ENCODE assay signal across 16 cellular contexts in the genomic region with DNA sequence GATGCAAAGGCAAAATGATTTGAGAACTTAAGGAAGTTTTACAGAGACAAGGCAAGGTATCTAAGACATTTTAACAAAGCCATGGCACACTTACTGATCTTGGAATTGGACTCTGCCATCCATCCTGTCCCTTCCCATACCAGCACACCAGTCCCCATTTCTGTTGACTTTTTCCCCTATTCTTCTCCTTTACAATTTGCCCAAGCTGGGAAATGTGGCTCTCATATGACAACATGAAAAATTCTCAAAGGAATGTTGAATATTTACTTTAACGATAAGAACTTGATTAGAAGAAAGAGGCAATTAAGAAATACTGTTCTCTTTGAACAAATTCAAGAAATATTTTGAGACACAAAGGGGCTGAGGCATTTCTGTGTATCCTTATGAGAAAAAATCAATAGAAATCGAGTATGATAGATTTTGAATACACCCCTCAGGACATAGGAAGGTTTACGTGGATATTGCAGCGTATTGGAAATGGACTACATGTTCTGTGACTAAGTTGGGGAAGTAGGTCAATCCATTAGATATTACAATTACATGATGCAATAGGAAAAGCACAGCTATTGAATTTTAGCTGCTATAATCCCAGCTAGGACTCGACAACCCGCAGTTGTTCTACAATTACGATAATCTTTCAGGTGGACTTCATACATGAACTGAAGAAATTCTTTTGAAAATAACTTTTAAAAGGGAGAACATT.
DNase-seq lines count a peak whose midpoint lies in the region; ATAC-seq, FAIRE-seq and TF ChIP-seq lines count a peak whose summit lies in the region.
"Had no signal": no experiment of that assay in that cellular context is flagged by ENCODE, and none has a peak within 500 bp of the region (broad histone marks: within the 10 kb centered on the region; RNA-seq: fewer than 3 reads in every experiment).

No MANE protein-coding gene starts in this region.

- TF ChIP-seq CTCF in SK-N-SH (IDR thresholded peaks at IDR 0.05) (no peak), tibial artery (IDR thresholded peaks at IDR 0.05) (no peak), OCI-LY7 (conservative IDR thresholded peaks at IDR 0.05; ENCODE audit: low read length) (no peak), smooth muscle cell (IDR thresholded peaks at IDR 0.05; ENCODE audit: borderline replicate concordance, insufficient read depth, poor library complexity, severe bottlenecking) (no peak)

- CTCF ChIA-PET in SK-N-SH (lab: Yijun Ruan, JAX) (interaction anchor here (1.0 to 7.0 kb wide), 3 partner anchors 12 to 89 kb away, joined by 4 to 61 read pairs (median 4); no protein-coding TSS in a partner anchor), OCI-LY7 (lab: Charles Lee; ENCODE audit: unreplicated experiment) (no interaction called here)

- H3K4me3 ChIP-seq in SK-N-SH (ENCODE audit: low read depth in 2 of 2, low read length in 1 of 2) (peak overlapping the region in 1 of 2 experiments; percentile 17; a peak in 1 of 4 replicates), neuron (ENCODE audit: low read length) (no peak overlapping the region), tibial artery (peak overlapping the region in 1 of 2 donors; percentile 19), OCI-LY7 (ENCODE audit: low read depth, low read length, poor library complexity, severe bottlenecking) (no peak overlapping the region), smooth muscle cell (no peak overlapping the region)

- ATAC-seq in GM21390 (IDR thresholded peaks at IDR 0.05; ENCODE audit: unreplicated experiment): no peak
- ATAC-seq: T-helper 17 cell had no signal

- TF ChIP-seq EP300 in SK-N-SH (IDR thresholded peaks at IDR 0.05; ENCODE audit: borderline replicate concordance in 1 of 2, low read depth in 1 of 2, low read length in 1 of 2): no peak

- no TSS peak for BruUV-seq in OCI-LY7 (replicated peaks; lab: Mats Ljungman, UMichigan)

- no peaks in the 10 kb centered on the region for H4K20me1 ChIP-seq in SK-N-SH (ENCODE audit: insufficient read depth)
- no peaks in the 10 kb centered on the region for H4K20me1 ChIP-seq in OCI-LY7 (ENCODE audit: insufficient read depth, low read length)
- no peaks in the 10 kb centered on the region for H4K20me1 ChIP-seq in smooth muscle cell (ENCODE audit: low read depth)

- no peaks in the 10 kb centered on the region for H3K36me3 ChIP-seq in SK-N-SH (replicated peaks in 1 of 2; ENCODE audit: control insufficient read depth in 1 of 2, insufficient read depth in 2 of 2, low read length in 1 of 2)
- no peaks in the 10 kb centered on the region for H3K36me3 ChIP-seq in neuron (ENCODE audit: insufficient read depth, low read length)
- H3K36me3 ChIP-seq in tibial artery: no peaks in the 10 kb centered on the region
- no peaks in the 10 kb centered on the region for H3K36me3 ChIP-seq in OCI-LY7 (ENCODE audit: insufficient read depth, low read length)
- H3K36me3 ChIP-seq in smooth muscle cell (ENCODE audit: low read depth): no peaks in the 10 kb centered on the region

- no peak for TF ChIP-seq POLR2A in GM12892 (IDR thresholded peaks at IDR 0.05; ENCODE audit: low read depth, low read length)

- H3K27me3 ChIP-seq in SK-N-SH (ENCODE audit: insufficient read depth) (no peaks in the 10 kb centered on the region), neuron (ENCODE audit: insufficient read depth, low read length) (no peaks in the 10 kb centered on the region), tibial artery (no peaks in the 10 kb centered on the region), smooth muscle cell (ENCODE audit: low read depth) (no peaks in the 10 kb centered on the region)

- no peaks in the 10 kb centered on the region for H3K9me3 ChIP-seq in SK-N-SH
- no peaks in the 10 kb centered on the region for H3K9me3 ChIP-seq in neuron (ENCODE audit: low read length)
- no peaks in the 10 kb centered on the region for H3K9me3 ChIP-seq in tibial artery
- H3K9me3 ChIP-seq in OCI-LY7 (ENCODE audit: low read length): no peaks in the 10 kb centered on the region
- no peaks in the 10 kb centered on the region for H3K9me3 ChIP-seq in smooth muscle cell (replicated peaks; ENCODE audit: low read depth)

- H2AFZ ChIP-seq in SK-N-SH (ENCODE audit: low read depth): peak overlapping the region; percentile 66; the same call in 1 of the 2 replicates
- H2AFZ ChIP-seq in neuron (ENCODE audit: low read depth, low read length): peak overlapping the region; percentile 3
- no peak overlapping the region for H2AFZ ChIP-seq in OCI-LY7 (ENCODE audit: low read length)
- H2AFZ ChIP-seq in smooth muscle cell (ENCODE audit: low read depth): no peak overlapping the region

- intact Hi-C loops in tibial artery (cut with DNase I; ENCODE audit: low total_unique reads): no loop called here
- intact Hi-C loops in OCI-LY7 (cut with micrococcal nuclease; ENCODE audit: unreplicated experiment): no loop called here

- H3K27ac ChIP-seq in SK-N-SH (ENCODE audit: low read depth in 2 of 2, low read length in 1 of 2): peak overlapping the region; percentile 65 to 79
- H3K27ac ChIP-seq in tibial artery: peak overlapping the region; percentile 72 to 74
- no peak overlapping the region for H3K27ac ChIP-seq in OCI-LY7 (ENCODE audit: low read depth, low read length, poor library complexity, severe bottlenecking)
- no peak overlapping the region for H3K27ac ChIP-seq in smooth muscle cell (ENCODE audit: low read depth)

- peaks cover 19% of the 10 kb centered on the region for H3F3A ChIP-seq in SK-N-SH (replicated peaks; ENCODE audit: insufficient read depth)
- no peaks in the 10 kb centered on the region for H3F3A ChIP-seq in smooth muscle cell (ENCODE audit: low read depth)

- peak overlapping the region; percentile 4; the same call in 1 of the 2 replicates for H3K9ac ChIP-seq in SK-N-SH
- H3K9ac ChIP-seq in smooth muscle cell (ENCODE audit: low read depth): no peak overlapping the region

- H3K9me2 ChIP-seq in SK-N-SH (no peaks in the 10 kb centered on the region), OCI-LY7 (ENCODE audit: insufficient read depth, low read length) (no peaks in the 10 kb centered on the region)

- H3K4me1 ChIP-seq in SK-N-SH (ENCODE audit: control insufficient read depth in 1 of 2, insufficient read depth in 2 of 2, low read depth in 1 of 2, low read length in 1 of 2) (peaks cover 3 to 20% of the 10 kb centered on the region in 2 experiments; a peak in 2 of 4 replicates), neuron (ENCODE audit: insufficient read depth, low read length) (no peaks in the 10 kb centered on the region), tibial artery (peaks cover 0 to 19% (median 13%) of the 10 kb centered on the region in 4 donors), OCI-LY7 (ENCODE audit: insufficient read depth, low read length, poor library complexity, severe bottlenecking) (no peaks in the 10 kb centered on the region), smooth muscle cell (ENCODE audit: low read depth) (peaks cover 5% of the 10 kb centered on the region)

- DNase-seq in SK-N-SH (no peak), fibroblast of the conjunctiva (ENCODE audit: low read depth) (peak; percentile 18), tibial artery (no peak), GM12892 (ENCODE audit: insufficient read length) (no peak), OCI-LY7 (ENCODE audit: low spot score) (no peak), smooth muscle cell (lab: John Stamatoyannopoulos, UW; ENCODE audit: unreplicated experiment) (no peak)
- DNase-seq: activated CD4-positive, alpha-beta T cell treated with anti-CD3 and anti-CD28 coated beads for 1 hour; activated naive CD8-positive, alpha-beta T cell treated with anti-CD3 and anti-CD28 coated beads for 36 hours; activated T-cell treated with anti-CD3 and anti-CD28 coated beads, Interleukin-2, amount 50 U/mL, for 1 hour; dermis blood vessel endothelial cell; DND-41; NCI-H1417; NCI-H524; T-helper 17 cell had no signal

- POLR2A ChIA-PET in SK-N-SH (lab: Yijun Ruan, JAX): interaction anchor here (0.7 kb wide), 1 partner anchor 498 kb away, joined by 3 read pairs; no protein-coding TSS in a partner anchor
- POLR2A ChIA-PET in OCI-LY7 (lab: Charles Lee): interaction anchor here (0.7 to 1.2 kb wide), 2 partner anchors 11 to 85 kb away, joined by 3 to 4 read pairs; no protein-coding TSS in a partner anchor

- H3K79me2 ChIP-seq in SK-N-SH (ENCODE audit: insufficient read depth): no peaks in the 10 kb centered on the region
- H3K79me2 ChIP-seq in OCI-LY7 (ENCODE audit: insufficient read depth, low read depth, low read length): no peaks in the 10 kb centered on the region
- H3K79me2 ChIP-seq in smooth muscle cell (ENCODE audit: low read depth): no peaks in the 10 kb centered on the region

- no peak for TF ChIP-seq RAD21 in SK-N-SH (IDR thresholded peaks at IDR 0.05; ENCODE audit: low read length)

- no peak for FAIRE-seq in GM12892 (lab: Jason Lieb, UNC)

- WGBS in SK-N-SH (ENCODE audit: low lambda C conversion rate): 88% methylated on average over 7 of the region's 7 CpGs
- WGBS in smooth muscle cell (ENCODE audit: low lambda C conversion rate): 96% methylated on average over 7 of the region's 7 CpGs

- H3K4me2 ChIP-seq in SK-N-SH: peak overlapping the region; percentile 48; the same call in 1 of the 2 replicates
- no peak overlapping the region for H3K4me2 ChIP-seq in OCI-LY7 (ENCODE audit: low read length)
- H3K4me2 ChIP-seq in smooth muscle cell: no peak overlapping the region

TF ChIP-seq in SK-N-SH, 30 proteins besides CTCF, POLR2A, EP300 and RAD21:
- TF ChIP-seq TEAD4 (IDR thresholded peaks at IDR 0.05; ENCODE audit: borderline replicate concordance, insufficient read depth) (no peak), SIN3A (IDR thresholded peaks at IDR 0.05; ENCODE audit: borderline replicate concordance, low read depth, low read length) (no peak), NFIC (IDR thresholded peaks at IDR 0.05; ENCODE audit: borderline replicate concordance) (no peak), FOXJ3 (CRISPR knock-in tag; IDR thresholded peaks at IDR 0.05) (no peak), RCOR1 (IDR thresholded peaks at IDR 0.05; ENCODE audit: low read length) (no peak), EZH2phosphoT487 (IDR thresholded peaks at IDR 0.05; ENCODE audit: borderline replicate concordance, low read depth) (no peak)
- TF ChIP-seq, protein P1, sequence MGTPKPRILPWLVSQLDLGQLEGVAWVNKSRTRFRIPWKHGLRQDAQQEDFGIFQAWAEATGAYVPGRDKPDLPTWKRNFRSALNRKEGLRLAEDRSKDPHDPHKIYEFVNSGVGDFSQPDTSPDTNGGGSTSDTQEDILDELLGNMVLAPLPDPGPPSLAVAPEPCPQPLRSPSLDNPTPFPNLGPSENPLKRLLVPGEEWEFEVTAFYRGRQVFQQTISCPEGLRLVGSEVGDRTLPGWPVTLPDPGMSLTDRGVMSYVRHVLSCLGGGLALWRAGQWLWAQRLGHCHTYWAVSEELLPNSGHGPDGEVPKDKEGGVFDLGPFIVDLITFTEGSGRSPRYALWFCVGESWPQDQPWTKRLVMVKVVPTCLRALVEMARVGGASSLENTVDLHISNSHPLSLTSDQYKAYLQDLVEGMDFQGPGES (IDR thresholded peaks at IDR 0.05; ENCODE audit: low read depth, low read length): no peak

Comparison
In these comparisons a context has a peak if more than half of its experiments do, and no peak if none do; other contexts are left out.
1. H2AFZ ChIP-seq: peak in SK-N-SH (single experiment) and neuron (single experiment); none in OCI-LY7 (single experiment) and smooth muscle cell (single experiment).
2. H3K27ac ChIP-seq: peak in SK-N-SH (2 of 2) and tibial artery (2 of 2); none in OCI-LY7 (single experiment) and smooth muscle cell (single experiment).